1 cellular context compared by ENCODE assay signal in the genomic region with DNA sequence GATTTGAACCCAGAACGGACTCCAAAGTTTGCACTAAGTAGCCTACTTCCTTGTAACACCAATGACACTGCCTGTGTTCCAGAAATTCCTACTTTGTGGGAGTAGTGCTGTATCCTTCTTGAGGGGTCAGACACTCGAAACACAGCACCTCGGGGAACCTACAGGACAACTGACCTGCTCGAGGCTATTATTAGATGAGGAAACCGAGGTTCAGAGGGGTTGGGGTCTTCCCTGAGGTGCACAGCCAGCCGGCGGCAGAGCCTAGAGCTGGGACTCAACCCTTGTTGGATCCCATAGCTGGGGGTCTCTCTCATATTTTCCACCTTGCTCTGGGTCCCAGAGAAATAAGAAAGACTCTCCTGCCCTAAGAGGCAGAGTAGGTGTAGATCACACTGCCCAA.
TF ChIP-seq lines count a peak whose summit lies in the region.

No MANE protein-coding gene starts in this region.

TF ChIP-seq in HepG2, 621 proteins besides CTCF, POLR2A, EP300 and RAD21:
- TF ChIP-seq, protein P1, sequence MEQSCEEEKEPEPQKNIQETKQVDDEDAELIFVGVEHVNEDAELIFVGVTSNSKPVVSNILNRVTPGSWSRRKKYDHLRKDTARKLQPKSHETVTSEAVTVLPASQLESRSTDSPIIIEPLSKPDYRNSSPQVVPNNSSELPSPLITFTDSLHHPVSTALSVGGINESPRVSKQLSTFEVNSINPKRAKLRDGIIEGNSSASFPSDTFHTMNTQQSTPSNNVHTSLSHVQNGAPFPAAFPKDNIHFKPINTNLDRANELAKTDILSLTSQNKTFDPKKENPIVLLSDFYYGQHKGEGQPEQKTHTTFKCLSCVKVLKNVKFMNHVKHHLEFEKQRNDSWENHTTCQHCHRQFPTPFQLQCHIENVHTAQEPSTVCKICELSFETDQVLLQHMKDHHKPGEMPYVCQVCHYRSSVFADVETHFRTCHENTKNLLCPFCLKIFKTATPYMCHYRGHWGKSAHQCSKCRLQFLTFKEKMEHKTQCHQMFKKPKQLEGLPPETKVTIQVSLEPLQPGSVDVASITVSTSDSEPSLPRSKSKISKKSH (CRISPR knock-in tag; IDR thresholded peaks at IDR 0.05; ENCODE audit: borderline replicate concordance): no peak
- TF ChIP-seq SRSF4 (IDR thresholded peaks at IDR 0.05; ENCODE audit: low read depth, low read length, poor library complexity, severe bottlenecking) (no peak), ZNF431 (CRISPR knock-in tag; IDR thresholded peaks at IDR 0.05; ENCODE audit: borderline replicate concordance, low read depth) (0 out of 2 replicates have a peak, but pooled peaks have one; percentile 50), ZNF768 (CRISPR knock-in tag; IDR thresholded peaks at IDR 0.05) (peak; percentile 56)
